ENCODE assay signal across 2 cellular contexts in the genomic region with DNA sequence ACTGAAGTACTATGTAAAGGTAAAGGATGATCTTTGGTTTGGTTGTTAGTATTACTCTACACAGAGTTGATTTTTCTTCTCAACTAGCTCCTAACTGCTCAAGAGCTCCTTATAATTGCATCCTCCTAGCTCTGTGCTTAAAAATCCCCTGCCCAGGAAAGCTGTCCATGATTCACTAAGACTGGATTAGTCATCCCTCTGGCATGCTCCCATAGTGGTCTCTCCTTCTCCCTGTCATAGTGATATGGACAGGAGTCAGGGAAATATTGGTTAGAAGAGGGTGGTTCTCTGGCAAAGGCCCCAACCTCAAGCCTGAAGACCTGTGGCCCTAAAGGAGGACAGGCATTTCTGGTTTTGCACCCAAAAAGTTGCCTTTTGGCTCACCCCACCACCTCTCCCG.
TF ChIP-seq lines count a peak whose summit lies in the region.

No MANE protein-coding gene starts in this region.

TF ChIP-seq in GM23338, 12 proteins besides CTCF, POLR2A, EP300 and RAD21 (continued from another document):
- TF ChIP-seq ZNF462 (CRISPR knock-in tag; IDR thresholded peaks at IDR 0.05) (no peak), ETS1 (IDR thresholded peaks at IDR 0.05) (no peak), CREB1 (CRISPR knock-in tag; IDR thresholded peaks at IDR 0.05; ENCODE audit: low read depth) (no peak)

TF ChIP-seq in SK-N-SH, 30 proteins besides CTCF, POLR2A, EP300 and RAD21 (continued from another document):
- TF ChIP-seq, protein P1, sequence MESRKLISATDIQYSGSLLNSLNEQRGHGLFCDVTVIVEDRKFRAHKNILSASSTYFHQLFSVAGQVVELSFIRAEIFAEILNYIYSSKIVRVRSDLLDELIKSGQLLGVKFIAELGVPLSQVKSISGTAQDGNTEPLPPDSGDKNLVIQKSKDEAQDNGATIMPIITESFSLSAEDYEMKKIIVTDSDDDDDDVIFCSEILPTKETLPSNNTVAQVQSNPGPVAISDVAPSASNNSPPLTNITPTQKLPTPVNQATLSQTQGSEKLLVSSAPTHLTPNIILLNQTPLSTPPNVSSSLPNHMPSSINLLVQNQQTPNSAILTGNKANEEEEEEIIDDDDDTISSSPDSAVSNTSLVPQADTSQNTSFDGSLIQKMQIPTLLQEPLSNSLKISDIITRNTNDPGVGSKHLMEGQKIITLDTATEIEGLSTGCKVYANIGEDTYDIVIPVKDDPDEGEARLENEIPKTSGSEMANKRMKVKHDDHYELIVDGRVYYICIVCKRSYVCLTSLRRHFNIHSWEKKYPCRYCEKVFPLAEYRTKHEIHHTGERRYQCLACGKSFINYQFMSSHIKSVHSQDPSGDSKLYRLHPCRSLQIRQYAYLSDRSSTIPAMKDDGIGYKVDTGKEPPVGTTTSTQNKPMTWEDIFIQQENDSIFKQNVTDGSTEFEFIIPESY (IDR thresholded peaks at IDR 0.05; ENCODE audit: borderline replicate concordance, low read depth): peak; percentile 37; the same call in 1 of the 2 replicates
- TF ChIP-seq USF2 (IDR thresholded peaks at IDR 0.05; ENCODE audit: borderline replicate concordance, low read depth, low read length): no peak
- TF ChIP-seq RFX5 (IDR thresholded peaks at IDR 0.05; ENCODE audit: low read length): no peak
- 0 out of 2 replicates have a peak, but pooled peaks have one; percentile 39 for TF ChIP-seq RXRA (IDR thresholded peaks at IDR 0.05; ENCODE audit: borderline replicate concordance, low read depth)
- no peak for TF ChIP-seq SMC3 (IDR thresholded peaks at IDR 0.05; ENCODE audit: low read depth, low read length)
- TF ChIP-seq MXI1 (IDR thresholded peaks at IDR 0.05; ENCODE audit: low read depth, low read length): no peak
- TF ChIP-seq, protein P2, sequence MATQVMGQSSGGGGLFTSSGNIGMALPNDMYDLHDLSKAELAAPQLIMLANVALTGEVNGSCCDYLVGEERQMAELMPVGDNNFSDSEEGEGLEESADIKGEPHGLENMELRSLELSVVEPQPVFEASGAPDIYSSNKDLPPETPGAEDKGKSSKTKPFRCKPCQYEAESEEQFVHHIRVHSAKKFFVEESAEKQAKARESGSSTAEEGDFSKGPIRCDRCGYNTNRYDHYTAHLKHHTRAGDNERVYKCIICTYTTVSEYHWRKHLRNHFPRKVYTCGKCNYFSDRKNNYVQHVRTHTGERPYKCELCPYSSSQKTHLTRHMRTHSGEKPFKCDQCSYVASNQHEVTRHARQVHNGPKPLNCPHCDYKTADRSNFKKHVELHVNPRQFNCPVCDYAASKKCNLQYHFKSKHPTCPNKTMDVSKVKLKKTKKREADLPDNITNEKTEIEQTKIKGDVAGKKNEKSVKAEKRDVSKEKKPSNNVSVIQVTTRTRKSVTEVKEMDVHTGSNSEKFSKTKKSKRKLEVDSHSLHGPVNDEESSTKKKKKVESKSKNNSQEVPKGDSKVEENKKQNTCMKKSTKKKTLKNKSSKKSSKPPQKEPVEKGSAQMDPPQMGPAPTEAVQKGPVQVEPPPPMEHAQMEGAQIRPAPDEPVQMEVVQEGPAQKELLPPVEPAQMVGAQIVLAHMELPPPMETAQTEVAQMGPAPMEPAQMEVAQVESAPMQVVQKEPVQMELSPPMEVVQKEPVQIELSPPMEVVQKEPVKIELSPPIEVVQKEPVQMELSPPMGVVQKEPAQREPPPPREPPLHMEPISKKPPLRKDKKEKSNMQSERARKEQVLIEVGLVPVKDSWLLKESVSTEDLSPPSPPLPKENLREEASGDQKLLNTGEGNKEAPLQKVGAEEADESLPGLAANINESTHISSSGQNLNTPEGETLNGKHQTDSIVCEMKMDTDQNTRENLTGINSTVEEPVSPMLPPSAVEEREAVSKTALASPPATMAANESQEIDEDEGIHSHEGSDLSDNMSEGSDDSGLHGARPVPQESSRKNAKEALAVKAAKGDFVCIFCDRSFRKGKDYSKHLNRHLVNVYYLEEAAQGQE (IDR thresholded peaks at IDR 0.05; ENCODE audit: low read depth, low read length): no peak
- TF ChIP-seq, protein P3, sequence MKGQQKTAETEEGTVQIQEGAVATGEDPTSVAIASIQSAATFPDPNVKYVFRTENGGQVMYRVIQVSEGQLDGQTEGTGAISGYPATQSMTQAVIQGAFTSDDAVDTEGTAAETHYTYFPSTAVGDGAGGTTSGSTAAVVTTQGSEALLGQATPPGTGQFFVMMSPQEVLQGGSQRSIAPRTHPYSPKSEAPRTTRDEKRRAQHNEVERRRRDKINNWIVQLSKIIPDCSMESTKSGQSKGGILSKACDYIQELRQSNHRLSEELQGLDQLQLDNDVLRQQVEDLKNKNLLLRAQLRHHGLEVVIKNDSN (IDR thresholded peaks at IDR 0.05; ENCODE audit: borderline replicate concordance, low read depth): no peak
- TF ChIP-seq MEF2A (IDR thresholded peaks at IDR 0.05; ENCODE audit: borderline replicate concordance, low read depth): no peak
- TF ChIP-seq IRF3 (IDR thresholded peaks at IDR 0.05; ENCODE audit: low read depth, low read length): no peak
- TF ChIP-seq EZH2phosphoT487 (IDR thresholded peaks at IDR 0.05; ENCODE audit: borderline replicate concordance, low read depth): no peak
- no peak for TF ChIP-seq MAX (IDR thresholded peaks at IDR 0.05; ENCODE audit: low read depth)
- no peak for TF ChIP-seq TAF1 (IDR thresholded peaks at IDR 0.05; ENCODE audit: borderline replicate concordance, low read depth, low read length)
- TF ChIP-seq NFIC (IDR thresholded peaks at IDR 0.05; ENCODE audit: borderline replicate concordance): peak; percentile 91
- TF ChIP-seq JUND (IDR thresholded peaks at IDR 0.05): peak; percentile 94
- peak; percentile 76 for TF ChIP-seq TCF12 (IDR thresholded peaks at IDR 0.05)
- TF ChIP-seq FOXM1 (IDR thresholded peaks at IDR 0.05; ENCODE audit: low read depth): no peak
- no peak for TF ChIP-seq SIN3A (IDR thresholded peaks at IDR 0.05; ENCODE audit: borderline replicate concordance, low read depth, low read length)
- peak; percentile 94 for TF ChIP-seq FOSL2 (IDR thresholded peaks at IDR 0.05; ENCODE audit: borderline replicate concordance, low read depth)
- TF ChIP-seq TEAD4 (IDR thresholded peaks at IDR 0.05; ENCODE audit: borderline replicate concordance, insufficient read depth): peak; percentile 77
